Comparison of ENCODE assay signal across 19 cellular contexts in genomic region chr9:136268776-136269175, GRCh38. TPM values are rescaled to one million over a fixed set of nuclear protein-coding genes. Genes with fewer than 3 reads are reported as not detected.
"Had no signal": no experiment of that assay in that cellular context is flagged by ENCODE, and none has a peak within 500 bp of the region (broad histone marks: within the 10 kb centered on the region; RNA-seq: fewer than 3 reads in every experiment).

No MANE protein-coding gene starts in this region.

- H3K36me3 Mint-ChIP-seq: activated naive CD4-positive, alpha-beta T cell treated with anti-CD3 and anti-CD28 coated beads, Interleukin-2, amount 50 U/mL, for 72 hours had no signal

- H3K4me3 ChIP-seq: adrenal gland, lung, prostate gland, smooth muscle cell, stomach, upper lobe of left lung had no signal

- H3K9me3 ChIP-seq: adrenal gland, prostate gland, stomach, upper lobe of left lung had no signal

- H3K27ac Mint-ChIP-seq: activated CD4-positive, alpha-beta T cell treated with anti-CD3 and anti-CD28 coated beads, Interleukin-2, amount 10 ng/mL, durations not matched to agents 24 days and 14 days; activated CD8-positive, alpha-beta T cell treated with anti-CD3 and anti-CD28 coated beads, Interleukin-2, amount 10 ng/mL, durations not matched to agents 7 days and 5 days; activated T-cell treated with anti-CD3 and anti-CD28 coated beads, Interleukin-2, amount 50 U/mL, for 72 hours had no signal

- DNase-seq: activated CD4-positive, alpha-beta T cell treated with anti-CD3 and anti-CD28 coated beads, Interleukin-2, amount 10 ng/mL, durations not matched to agents 24 days and 14 days; activated CD8-positive, alpha-beta memory T cell treated with anti-CD3 and anti-CD28 coated beads, Interleukin-2, amount 50 U/mL, for 4 hours; activated CD8-positive, alpha-beta T cell treated with anti-CD3 and anti-CD28 coated beads, Interleukin-2, amount 10 ng/mL, durations not matched to agents 7 days and 5 days; activated effector memory CD4-positive, alpha-beta T cell treated with anti-CD3 and anti-CD28 coated beads, Interleukin-2, amount 50 U/mL, for 16 hours; activated T-cell treated with anti-CD3 and anti-CD28 coated beads, Interleukin-2, amount 50 U/mL, for 72 hours; foreskin melanocyte; stimulated activated CD4-positive, alpha-beta T cell treated with anti-CD3 and anti-CD28 coated beads, Interleukin-4, amount 100 ng/mL, for 1 hour; stomach; T-helper 1 cell; T-helper 9 cell; upper lobe of left lung had no signal

- H3K36me3 ChIP-seq: adrenal gland, prostate gland, stomach, upper lobe of left lung had no signal

- H3K27ac ChIP-seq: adrenal gland, prostate gland, stomach, upper lobe of left lung had no signal

- H3K4me1 ChIP-seq: prostate gland had no signal

- H3K9me3 Mint-ChIP-seq: activated CD4-positive, alpha-beta T cell treated with anti-CD3 and anti-CD28 coated beads, Interleukin-2, amount 10 ng/mL, durations not matched to agents 24 days and 14 days; activated naive CD4-positive, alpha-beta T cell treated with anti-CD3 and anti-CD28 coated beads, Interleukin-2, amount 50 U/mL, for 72 hours; activated T-cell treated with anti-CD3 and anti-CD28 coated beads, Interleukin-2, amount 50 U/mL, for 72 hours; neural crest cell had no signal

- ATAC-seq: activated CD8-positive, alpha-beta T cell treated with anti-CD3 and anti-CD28 coated beads, Interleukin-2, amount 10 ng/mL, durations not matched to agents 7 days and 5 days; activated naive CD4-positive, alpha-beta T cell treated with anti-CD3 and anti-CD28 coated beads, Interleukin-2, amount 50 U/mL, for 72 hours; activated T-cell treated with anti-CD3 and anti-CD28 coated beads, Interleukin-2, amount 50 U/mL, for 72 hours; left lobe of liver had no signal

- H3K27me3 ChIP-seq: adrenal gland, upper lobe of left lung had no signal

RNA-seq across cellular contexts. Expression of gene CCDC187, which starts 35.1 kb away (rescaled TPM):
- total RNA-seq: activated CD4-positive, alpha-beta T cell treated with anti-CD3 and anti-CD28 coated beads, Interleukin-2, amount 10 ng/mL, durations not matched to agents 24 days and 14 days; activated CD8-positive, alpha-beta T cell treated with anti-CD3 and anti-CD28 coated beads, Interleukin-2, amount 10 ng/mL, durations not matched to agents 7 days and 5 days; activated T-cell treated with anti-CD3 and anti-CD28 coated beads, Interleukin-2, amount 50 U/mL, for 72 hours; osteocyte; smooth muscle cell had no signal
